In the genomic region with DNA sequence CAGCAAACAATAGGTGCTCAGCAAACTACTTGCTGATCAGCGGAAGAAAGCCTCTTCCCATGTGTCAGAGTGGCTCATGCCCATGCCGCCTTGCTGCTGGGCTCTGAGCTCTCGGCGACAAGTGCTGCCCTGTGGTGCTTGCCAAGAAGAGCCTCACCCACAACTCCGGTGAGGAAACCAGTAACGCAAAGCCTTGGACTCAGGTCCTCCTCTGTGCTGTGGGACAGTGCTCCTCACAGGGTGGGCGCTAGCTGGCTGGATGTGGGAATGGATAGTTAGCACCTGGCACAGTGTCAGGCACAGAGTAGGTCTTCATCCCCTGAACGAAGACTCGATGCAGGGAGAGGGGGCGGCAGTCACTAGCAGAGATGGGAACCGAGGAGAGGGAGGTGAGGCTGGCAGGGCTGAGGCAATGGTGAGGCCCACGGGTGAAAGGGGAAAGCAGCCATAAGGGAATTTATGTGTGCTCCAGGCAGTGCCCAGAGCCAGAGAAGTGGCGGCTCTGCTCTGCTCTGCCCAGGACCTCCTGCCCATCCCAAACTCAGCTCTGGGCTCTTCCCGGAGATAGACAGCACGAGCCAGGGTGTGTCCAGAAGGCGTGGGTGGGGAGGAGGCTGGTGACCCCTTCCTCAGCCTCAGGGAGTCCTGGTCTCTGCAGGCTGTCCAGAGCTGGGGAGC, we compare ENCODE assay signal across 2 cellular contexts.
A peak's percentile ranks its signal among the peaks of the same experiment; 100 is the strongest.
TF ChIP-seq lines count a peak whose summit lies in the region.

No MANE protein-coding gene starts in this region.

TF ChIP-seq in HEK293, 187 proteins besides CTCF, POLR2A, EP300 and RAD21:
- TF ChIP-seq ZNF664 (tag by site-specific recombination; IDR thresholded peaks at IDR 0.05) (peak; percentile 32; the same call in 1 of the 2 replicates), GLIS2 (tag by site-specific recombination; IDR thresholded peaks at IDR 0.05) (no peak), ZNF350 (tag by site-specific recombination; IDR thresholded peaks at IDR 0.05) (no peak), HOXA7 (CRISPR knock-in tag; IDR thresholded peaks at IDR 0.05; ENCODE audit: borderline replicate concordance) (no peak), REPIN1 (tag by site-specific recombination; IDR thresholded peaks at IDR 0.05; ENCODE audit: low read depth) (no peak), ZNF274 (IDR thresholded peaks at IDR 0.05; ENCODE audit: low read length) (no peak), ZNF274 (tag by site-specific recombination; IDR thresholded peaks at IDR 0.05; ENCODE audit: borderline replicate concordance) (no peak), ZNF654 (tag by site-specific recombination; IDR thresholded peaks at IDR 0.05; ENCODE audit: low read depth) (no peak)

TF ChIP-seq in H1, 55 proteins besides CTCF, POLR2A, EP300 and RAD21:
- TF ChIP-seq TBP (IDR thresholded peaks at IDR 0.05; ENCODE audit: low read depth, low read length) = no peak
- no peak for TF ChIP-seq SP2 (IDR thresholded peaks at IDR 0.05; ENCODE audit: low read length)
- TF ChIP-seq HDAC2 (IDR thresholded peaks at IDR 0.05; ENCODE audit: borderline replicate concordance in 1 of 2, low read depth in 2 of 2, low read length in 2 of 2) = no peak
- no peak for TF ChIP-seq TAF7 (optimal IDR thresholded peaks at IDR 0.05; ENCODE audit: borderline replicate concordance, low read depth, low read length)
- TF ChIP-seq SRF (IDR thresholded peaks at IDR 0.05; ENCODE audit: low read depth, low read length) = no peak
- TF ChIP-seq, protein P1, sequence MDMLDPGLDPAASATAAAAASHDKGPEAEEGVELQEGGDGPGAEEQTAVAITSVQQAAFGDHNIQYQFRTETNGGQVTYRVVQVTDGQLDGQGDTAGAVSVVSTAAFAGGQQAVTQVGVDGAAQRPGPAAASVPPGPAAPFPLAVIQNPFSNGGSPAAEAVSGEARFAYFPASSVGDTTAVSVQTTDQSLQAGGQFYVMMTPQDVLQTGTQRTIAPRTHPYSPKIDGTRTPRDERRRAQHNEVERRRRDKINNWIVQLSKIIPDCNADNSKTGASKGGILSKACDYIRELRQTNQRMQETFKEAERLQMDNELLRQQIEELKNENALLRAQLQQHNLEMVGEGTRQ (IDR thresholded peaks at IDR 0.05; ENCODE audit: low read length) = no peak
